10 cellular contexts compared by ENCODE assay signal in genomic region chrX:133444952-133445831, GRCh38. TPM values are rescaled to one million over a fixed set of nuclear protein-coding genes. Genes with fewer than 3 reads are reported as not detected.
DNase-seq lines count a peak whose midpoint lies in the region; ATAC-seq and TF ChIP-seq lines count a peak whose summit lies in the region.
"Had no signal": no experiment of that assay in that cellular context is flagged by ENCODE, and none has a peak within 500 bp of the region (broad histone marks: within the 10 kb centered on the region; RNA-seq: fewer than 3 reads in every experiment).

No MANE protein-coding gene starts in this region.

- peak; percentile 15 for DNase-seq in NCI-H69 (lab: John Stamatoyannopoulos, UW)
- DNase-seq in WERI-Rb-1: no peak
- DNase-seq in activated T-cell treated with anti-CD3 and anti-CD28 coated beads, Interleukin-2, amount 50 U/mL, for 1 hour: no peak
- DNase-seq: uterus had no signal

- H3K27me3 ChIP-seq in rectal smooth muscle tissue (ENCODE audit: control insufficient read depth, insufficient read depth, low read length) (no peaks in the 10 kb centered on the region), WERI-Rb-1 (ENCODE audit: insufficient read depth, low read depth, severe bottlenecking) (peaks cover 41% of the 10 kb centered on the region)
- H3K27me3 ChIP-seq: uterus had no signal

- H3K27ac ChIP-seq in rectal smooth muscle tissue (ENCODE audit: low read depth, low read length): no peak overlapping the region
- no peak overlapping the region for H3K27ac ChIP-seq in WERI-Rb-1
- H3K27ac ChIP-seq: uterus had no signal

- TF ChIP-seq CTCF in WERI-Rb-1 (IDR thresholded peaks at IDR 0.05; ENCODE audit: low read depth, low read length): no peak

- no peaks in the 10 kb centered on the region for H3K36me3 ChIP-seq in rectal smooth muscle tissue (ENCODE audit: control insufficient read depth, insufficient read depth, low read length)
- no peaks in the 10 kb centered on the region for H3K36me3 ChIP-seq in WERI-Rb-1
- H3K36me3 ChIP-seq: uterus had no signal

- no peaks in the 10 kb centered on the region for H3K4me1 ChIP-seq in rectal smooth muscle tissue (ENCODE audit: control insufficient read depth, insufficient read depth, low read length)
- H3K4me1 ChIP-seq: uterus had no signal

- no peak overlapping the region for H3K9ac ChIP-seq in rectal smooth muscle tissue (ENCODE audit: low read length)

- H3K9me3 ChIP-seq in WERI-Rb-1 (ENCODE audit: severe bottlenecking): no peaks in the 10 kb centered on the region
- H3K9me3 ChIP-seq: uterus had no signal

- peak; percentile 53 for ATAC-seq in GM19463 (IDR thresholded peaks at IDR 0.05; ENCODE audit: unreplicated experiment)
- peak; percentile 72 for ATAC-seq in esophagus mucosa
- no peak for ATAC-seq in HG03354 (IDR thresholded peaks at IDR 0.05; ENCODE audit: poor library complexity, severe bottlenecking, unreplicated experiment)
- ATAC-seq in HG03442 (IDR thresholded peaks at IDR 0.05; ENCODE audit: unreplicated experiment): no peak

- H3K4me3 ChIP-seq in rectal smooth muscle tissue (ENCODE audit: low read length) (peak overlapping the region; percentile 40), WERI-Rb-1 (ENCODE audit: low read depth, low read length) (no peak overlapping the region)
- H3K4me3 ChIP-seq: uterus had no signal

RNA-seq across cellular contexts. Expression of gene GPC4, which starts 29.9 kb away (rescaled TPM):
- total RNA-seq in esophagus mucosa: 2.7 TPM
- total RNA-seq: T-helper 2 cell treated with Interferon-gamma antibody and Interleukin-4, amounts not matched to agents 100 ng/mL and 5 ng/mL, for 36 hours had no signal

Comparison
In these comparisons a context has a peak if more than half of its experiments do, and no peak if none do; other contexts are left out.
1. ATAC-seq: peak in GM19463 (single experiment) and esophagus mucosa (single experiment); none in HG03354 (single experiment) and HG03442 (single experiment).